Comparison of ENCODE assay signal across 18 cellular contexts in the genomic region with DNA sequence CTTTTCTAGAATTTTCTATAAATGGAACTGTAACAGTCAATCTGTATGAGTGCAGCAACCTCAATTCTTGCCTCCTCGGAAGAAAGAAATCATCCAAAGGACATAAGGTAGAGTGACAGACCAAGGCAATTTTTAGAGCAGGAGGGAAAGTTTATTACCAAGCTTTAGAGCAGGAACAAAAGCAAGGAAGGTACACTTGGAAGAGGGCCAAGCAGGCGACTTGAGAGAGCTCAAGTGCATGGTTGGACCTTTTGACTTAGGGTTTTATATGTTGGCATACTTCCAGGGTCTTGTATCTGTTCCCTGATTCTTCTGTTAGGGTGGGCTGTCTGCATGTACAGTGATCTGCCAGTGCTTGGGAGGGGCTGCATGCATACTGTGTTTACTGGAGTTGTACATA. TPM values are rescaled to one million over a fixed set of nuclear protein-coding genes. Genes with fewer than 3 reads are reported as not detected.
"Had no signal": no experiment of that assay in that cellular context is flagged by ENCODE, and none has a peak within 500 bp of the region (broad histone marks: within the 10 kb centered on the region; RNA-seq: fewer than 3 reads in every experiment).

No MANE protein-coding gene starts in this region.

- H3K9me3 Mint-ChIP-seq: activated CD8-positive, alpha-beta T cell treated with anti-CD3 and anti-CD28 coated beads for 36 hours; activated naive CD8-positive, alpha-beta T cell treated with anti-CD3 and anti-CD28 coated beads, Interleukin-2, amount 50 U/mL, for 24 hours; mesothelial cell of epicardium had no signal

- H3K9me3 ChIP-seq: ascending aorta, esophagus muscularis mucosa, lower lobe of right lung, testis had no signal

- H3K36me3 Mint-ChIP-seq: mesothelial cell of epicardium had no signal

- H3K4me1 ChIP-seq: ascending aorta, esophagus muscularis mucosa, lower lobe of right lung, testis had no signal

- H3K27ac Mint-ChIP-seq: activated CD4-positive, alpha-beta T cell treated with anti-CD3 and anti-CD28 coated beads for 36 hours; activated CD8-positive, alpha-beta T cell treated with anti-CD3 and anti-CD28 coated beads for 36 hours; activated naive CD8-positive, alpha-beta T cell treated with anti-CD3 and anti-CD28 coated beads, Interleukin-2, amount 50 U/mL, for 24 hours; mesothelial cell of epicardium had no signal

- H3K36me3 ChIP-seq: ascending aorta, esophagus muscularis mucosa, lower lobe of right lung, WERI-Rb-1 had no signal

- H3K27me3 ChIP-seq: ascending aorta, testis had no signal

- DNase-seq: activated CD4-positive, alpha-beta T cell treated with anti-CD3 and anti-CD28 coated beads for 36 hours; activated CD8-positive, alpha-beta memory T cell treated with anti-CD3 and anti-CD28 coated beads, Interleukin-2, amount 50 U/mL, for 48 hours; activated CD8-positive, alpha-beta T cell treated with anti-CD3 and anti-CD28 coated beads for 36 hours; activated naive CD8-positive, alpha-beta T cell treated with anti-CD3 and anti-CD28 coated beads, Interleukin-2, amount 50 U/mL, for 24 hours; glutamatergic neuron; lower lobe of right lung; retina; stimulated activated CD4-positive, alpha-beta T cell treated with anti-CD3 and anti-CD28 coated beads, Interleukin-15, amount 100 ng/mL, for 24 hours; stimulated activated CD4-positive, alpha-beta T cell treated with anti-CD3 and anti-CD28 coated beads, Interleukin-4, amount 100 ng/mL, for 4 hours; stimulated activated naive CD8-positive, alpha-beta T cell treated with anti-CD3 and anti-CD28 coated beads, Interleukin-15, amount 100 ng/mL, for 72 hours; testis; WERI-Rb-1 had no signal

- H3K4me3 ChIP-seq: ascending aorta, esophagus muscularis mucosa, lower lobe of right lung, testis had no signal

- H3K4me1 Mint-ChIP-seq: activated CD4-positive, alpha-beta T cell treated with anti-CD3 and anti-CD28 coated beads for 36 hours; activated naive CD8-positive, alpha-beta T cell treated with anti-CD3 and anti-CD28 coated beads, Interleukin-2, amount 50 U/mL, for 24 hours; mesothelial cell of epicardium; stimulated activated naive CD8-positive, alpha-beta T cell treated with anti-CD3 and anti-CD28 coated beads, Interleukin-15, amount 100 ng/mL, for 72 hours had no signal

- H3K27ac ChIP-seq: ascending aorta, esophagus muscularis mucosa, lower lobe of right lung, testis, WERI-Rb-1 had no signal

- H3K4me3 Mint-ChIP-seq: activated CD4-positive, alpha-beta T cell treated with anti-CD3 and anti-CD28 coated beads for 36 hours; activated CD8-positive, alpha-beta T cell treated with anti-CD3 and anti-CD28 coated beads for 36 hours; activated naive CD8-positive, alpha-beta T cell treated with anti-CD3 and anti-CD28 coated beads, Interleukin-2, amount 50 U/mL, for 24 hours; mesothelial cell of epicardium; stimulated activated naive CD8-positive, alpha-beta T cell treated with anti-CD3 and anti-CD28 coated beads, Interleukin-15, amount 100 ng/mL, for 72 hours had no signal

RNA-seq across cellular contexts. Expression of a gene that starts 50.3 kb away (rescaled TPM):
- total RNA-seq: activated CD4-positive, alpha-beta T cell treated with anti-CD3 and anti-CD28 coated beads for 36 hours; activated CD8-positive, alpha-beta T cell treated with anti-CD3 and anti-CD28 coated beads for 36 hours; ascending aorta; bronchial epithelial cell; fibroblast of villous mesenchyme; mesothelial cell of epicardium; skeletal muscle tissue had no signal
